Comparison of ENCODE assay signal across 15 cellular contexts in genomic region chr1:221699582-221700519, GRCh38. TPM values are rescaled to one million over a fixed set of nuclear protein-coding genes. Genes with fewer than 3 reads are reported as not detected.
DNase-seq lines count a peak whose midpoint lies in the region; ATAC-seq and TF ChIP-seq lines count a peak whose summit lies in the region.
"Had no signal": no experiment of that assay in that cellular context is flagged by ENCODE, and none has a peak within 500 bp of the region (broad histone marks: within the 10 kb centered on the region; RNA-seq: fewer than 3 reads in every experiment).

No MANE protein-coding gene starts in this region.

- TF ChIP-seq POLR2A in gastrocnemius medialis (IDR thresholded peaks at IDR 0.05) = no peak

- H3K4me3 Mint-ChIP-seq in stimulated activated naive CD8-positive, alpha-beta T cell treated with anti-CD3 and anti-CD28 coated beads, Interleukin-15, amount 100 ng/mL, for 72 hours = no peak overlapping the region

- in situ Hi-C loops in gastrocnemius medialis (cut with MboI; ENCODE audit: low sequenced_read_pairs in 4 of 4) = no loop called here

- H3K9me3 Mint-ChIP-seq in stimulated activated naive CD8-positive, alpha-beta T cell treated with anti-CD3 and anti-CD28 coated beads, Interleukin-15, amount 100 ng/mL, for 72 hours = no peaks in the 10 kb centered on the region

- H3K4me3 ChIP-seq in fibroblast of pulmonary artery (replicated peaks; ENCODE audit: low read depth, low read length) (no peak overlapping the region), gastrocnemius medialis (no peak overlapping the region)
- H3K4me3 ChIP-seq: hepatocyte had no signal

- DNase-seq in ELR (ENCODE audit: low read depth) = peak; percentile 41
- DNase-seq in fibroblast of pulmonary artery (ENCODE audit: low read depth) = peak; percentile 25
- no peak for DNase-seq in gastrocnemius medialis
- no peak for DNase-seq in superior temporal gyrus (ENCODE audit: extremely low spot score)
- DNase-seq in stimulated activated naive CD8-positive, alpha-beta T cell treated with anti-CD3 and anti-CD28 coated beads, Interleukin-15, amount 100 ng/mL, for 72 hours = no peak
- DNase-seq: activated CD4-positive, alpha-beta T cell treated with anti-CD3 and anti-CD28 coated beads for 4 hours; activated naive CD4-positive, alpha-beta T cell treated with anti-CD3 and anti-CD28 coated beads, Interleukin-2, amount 50 U/mL, for 16 hours; cerebellar nuclear complex; COR-L47; NCI-H2081 treated with DMSO at 0.1 percent for 48 hours; NCI-H774 had no signal

- no peaks in the 10 kb centered on the region for H3K9me3 ChIP-seq in gastrocnemius medialis

- H3K27me3 Mint-ChIP-seq in stimulated activated naive CD8-positive, alpha-beta T cell treated with anti-CD3 and anti-CD28 coated beads, Interleukin-15, amount 100 ng/mL, for 72 hours = no peaks in the 10 kb centered on the region

- peaks cover 21% of the 10 kb centered on the region for H3K4me1 Mint-ChIP-seq in stimulated activated naive CD8-positive, alpha-beta T cell treated with anti-CD3 and anti-CD28 coated beads, Interleukin-15, amount 100 ng/mL, for 72 hours

- intact Hi-C loops in gastrocnemius medialis (cut with DNase I; ENCODE audit: low total_unique reads) = no loop called here

- ATAC-seq in SK-N-SH treated with all-trans-retinoic acid at 6 μM for 48 hours (peak; percentile 64), gastrocnemius medialis (no peak), HG03432 (IDR thresholded peaks at IDR 0.05; ENCODE audit: unreplicated experiment) (no peak)
- no peak for ATAC-seq in stimulated activated naive CD8-positive, alpha-beta T cell treated with anti-CD3 and anti-CD28 coated beads, Interleukin-15, amount 100 ng/mL, for 72 hours

- peak overlapping the region in 3 of 4 donors; percentile 19 to 45 (median 32) for H3K27ac ChIP-seq in gastrocnemius medialis
- H3K27ac ChIP-seq: hepatocyte, parathyroid adenoma had no signal

- H3K27ac Mint-ChIP-seq in stimulated activated naive CD8-positive, alpha-beta T cell treated with anti-CD3 and anti-CD28 coated beads, Interleukin-15, amount 100 ng/mL, for 72 hours = no peak overlapping the region

- peaks cover 0 to 22% of the 10 kb centered on the region in 2 donors for H3K4me1 ChIP-seq in gastrocnemius medialis
- H3K4me1 ChIP-seq: parathyroid adenoma had no signal

- no peaks in the 10 kb centered on the region for H3K27me3 ChIP-seq in gastrocnemius medialis
- H3K27me3 ChIP-seq: hepatocyte had no signal

- no peak for TF ChIP-seq CTCF in fibroblast of pulmonary artery (IDR thresholded peaks at IDR 0.05; ENCODE audit: low read length, missing control alignments)
- TF ChIP-seq CTCF in gastrocnemius medialis (IDR thresholded peaks at IDR 0.05 in 4 of 5, conservative IDR thresholded peaks at IDR 0.05 in 1 of 5) = no peak

- peaks cover 0 to 12% of the 10 kb centered on the region in 2 donors for H3K36me3 ChIP-seq in gastrocnemius medialis

TF ChIP-seq in SK-N-SH treated with all-trans-retinoic acid at 6 μM for 48 hours, 23 proteins besides CTCF, POLR2A, EP300 and RAD21:
- TF ChIP-seq ZC3H10 (CRISPR knock-in tag; IDR thresholded peaks at IDR 0.05) (peak; percentile 3; the same call in 1 of the 2 replicates), ZNF565 (CRISPR knock-in tag; conservative IDR thresholded peaks at IDR 0.05; ENCODE audit: low read depth) (no peak), GLIS3 (CRISPR knock-in tag; IDR thresholded peaks at IDR 0.05) (no peak)
TF ChIP-seq in SK-N-SH treated with all-trans-retinoic acid at 6 μM for 48 hours: peak in this region for 1.

RNA-seq across cellular contexts. Expression of gene DUSP10, which starts 42.0 kb away (rescaled TPM):
- total RNA-seq in gastrocnemius medialis = 1 to 10 TPM; 2.9 to 7.0 (median 5.9) TPM

Comparison
In these comparisons a context has a peak if more than half of its experiments do, and no peak if none do; other contexts are left out.
1. DNase-seq: peak in ELR (single experiment) and fibroblast of pulmonary artery (single experiment); none in gastrocnemius medialis (0 of 2), superior temporal gyrus (single experiment) and stimulated activated naive CD8-positive, alpha-beta T cell treated with anti-CD3 and anti-CD28 coated beads, Interleukin-15, amount 100 ng/mL, for 72 hours (0 of 2).